ENCODE assay signal across 13 cellular contexts in the genomic region with DNA sequence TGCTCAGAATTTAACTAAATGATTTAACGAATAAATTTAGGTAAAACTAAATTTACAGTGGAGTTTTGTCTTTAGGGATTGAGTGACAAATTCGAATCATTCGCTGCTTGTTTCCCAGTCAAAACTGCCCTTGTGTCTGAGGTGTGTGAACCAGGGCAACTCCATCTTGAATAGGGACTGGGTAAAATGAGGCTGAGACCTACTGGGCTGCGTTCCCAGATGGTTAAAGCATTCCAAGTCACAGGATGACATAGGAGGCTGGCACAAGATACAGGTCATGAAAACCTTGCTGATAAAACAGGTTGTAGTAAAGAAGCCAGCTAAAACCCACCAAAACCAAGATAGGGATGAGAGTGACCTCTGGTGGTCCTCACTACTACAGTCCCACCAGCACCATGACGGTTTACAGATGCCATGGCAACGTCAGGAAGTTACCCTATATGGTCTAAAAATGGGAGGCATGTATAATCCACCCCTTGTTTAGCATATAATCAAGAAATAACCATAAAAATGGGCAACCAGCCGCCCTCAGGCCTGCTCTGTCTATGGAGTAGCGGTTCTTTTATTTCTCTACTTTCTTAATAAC. TPM values are rescaled to one million over a fixed set of nuclear protein-coding genes. Genes with fewer than 3 reads are reported as not detected.
DNase-seq lines count a peak whose midpoint lies in the region; ATAC-seq and TF ChIP-seq lines count a peak whose summit lies in the region.
"Had no signal": no experiment of that assay in that cellular context is flagged by ENCODE, and none has a peak within 500 bp of the region (broad histone marks: within the 10 kb centered on the region; RNA-seq: fewer than 3 reads in every experiment).

No MANE protein-coding gene starts in this region.

- peaks cover 6% of the 10 kb centered on the region for H3K4me1 Mint-ChIP-seq in endodermal cell

- H4K20me1 ChIP-seq in SK-N-SH (ENCODE audit: insufficient read depth) = no peaks in the 10 kb centered on the region
- H4K20me1 ChIP-seq in OCI-LY1 (ENCODE audit: insufficient read depth, low read length) = no peaks in the 10 kb centered on the region
- no peaks in the 10 kb centered on the region for H4K20me1 ChIP-seq in smooth muscle cell (ENCODE audit: low read depth)
- H4K20me1 ChIP-seq: BLaER1 treated with 17β-estradiol and CSF1 and Interleukin-3, amounts not matched to agents 10 nM and 100 nM had no signal

- H3K9me3 Mint-ChIP-seq in endodermal cell = no peaks in the 10 kb centered on the region

- POLR2A ChIA-PET in SK-N-SH (lab: Yijun Ruan, JAX) = no interaction called here

- 0 out of 2 replicates have a peak, but pooled peaks cover 6% of the 10 kb centered on the region for H3K27me3 ChIP-seq in SK-N-SH (ENCODE audit: insufficient read depth)
- H3K27me3 ChIP-seq in OCI-LY1 (ENCODE audit: insufficient read depth, low read length) = peaks cover 7% of the 10 kb centered on the region; the same call in 1 of the 2 replicates
- H3K27me3 ChIP-seq in endodermal cell (ENCODE audit: control insufficient read depth, insufficient read depth, low read length, poor library complexity, severe bottlenecking) = peaks cover 11% of the 10 kb centered on the region
- H3K27me3 ChIP-seq in smooth muscle cell (ENCODE audit: low read depth) = peaks cover 18% of the 10 kb centered on the region
- H3K27me3 ChIP-seq: BLaER1 treated with 17β-estradiol and CSF1 and Interleukin-3, amounts not matched to agents 10 nM and 100 nM; upper lobe of left lung had no signal

- TF ChIP-seq EP300 in SK-N-SH (IDR thresholded peaks at IDR 0.05; ENCODE audit: borderline replicate concordance in 1 of 2, low read depth in 1 of 2, low read length in 1 of 2) = no peak

- H3K27ac Mint-ChIP-seq in endodermal cell = no peak overlapping the region

- ATAC-seq in SK-N-SH treated with all-trans-retinoic acid at 6 μM for 48 hours = no peak
- no peak for ATAC-seq in GM21717 (IDR thresholded peaks at IDR 0.05; ENCODE audit: unreplicated experiment)
- no peak for ATAC-seq in GM18519 (IDR thresholded peaks at IDR 0.05; ENCODE audit: low FRiP score, unreplicated experiment)

- H3K9me2 ChIP-seq in SK-N-SH (no peaks in the 10 kb centered on the region), OCI-LY1 (ENCODE audit: low read depth, low read length) (no peaks in the 10 kb centered on the region)

- H3K4me1 ChIP-seq in SK-N-SH (ENCODE audit: control insufficient read depth in 1 of 2, insufficient read depth in 2 of 2, low read depth in 1 of 2, low read length in 1 of 2) (peaks cover 0 to 1% of the 10 kb centered on the region in 2 experiments; a peak in 1 of 4 replicates), OCI-LY1 (ENCODE audit: insufficient read depth, low read length, severe bottlenecking) (peaks cover 4% of the 10 kb centered on the region), endodermal cell (ENCODE audit: control insufficient read depth, insufficient read depth, low read length) (no peaks in the 10 kb centered on the region), smooth muscle cell (ENCODE audit: low read depth) (no peaks in the 10 kb centered on the region)
- H3K4me1 ChIP-seq: upper lobe of left lung had no signal

- CTCF ChIA-PET in SK-N-SH (lab: Yijun Ruan, JAX) = interaction anchor here (0.6 to 1.4 kb wide), 4 partner anchors 8 to 469 kb away, joined by 3 to 5 read pairs (median 3); no protein-coding TSS in a partner anchor

- H3K27me3 Mint-ChIP-seq in endodermal cell (ENCODE audit: insufficient read depth) = no peaks in the 10 kb centered on the region

- DNase-seq in SK-N-SH (no peak), endodermal cell (peak; percentile 74), smooth muscle cell (lab: John Stamatoyannopoulos, UW; ENCODE audit: unreplicated experiment) (no peak), NCI-H187 (lab: John Stamatoyannopoulos, UW) (no peak)
- DNase-seq: activated effector memory CD4-positive, alpha-beta T cell treated with Interleukin-2 at 50 U/mL for 16 hours; mesenchymal stem cell; right cardiac atrium; upper lobe of left lung had no signal

- TF ChIP-seq CTCF in SK-N-SH (IDR thresholded peaks at IDR 0.05) (peak; percentile 35), OCI-LY1 (IDR thresholded peaks at IDR 0.05; ENCODE audit: low read length) (peak; percentile 67), endodermal cell (conservative IDR thresholded peaks at IDR 0.05) (peak; percentile 74), smooth muscle cell (IDR thresholded peaks at IDR 0.05; ENCODE audit: borderline replicate concordance, insufficient read depth, poor library complexity, severe bottlenecking) (peak; percentile 35)

- peak; percentile 46 for TF ChIP-seq RAD21 in SK-N-SH (IDR thresholded peaks at IDR 0.05; ENCODE audit: low read length)

- no peaks in the 10 kb centered on the region for H3K36me3 Mint-ChIP-seq in endodermal cell (ENCODE audit: low read depth)

- H3K4me2 ChIP-seq in SK-N-SH = no peak overlapping the region
- H3K4me2 ChIP-seq in OCI-LY1 (ENCODE audit: low read length) = no peak overlapping the region
- peak overlapping the region; percentile 51 for H3K4me2 ChIP-seq in smooth muscle cell
- H3K4me2 ChIP-seq: BLaER1 treated with 17β-estradiol and CSF1 and Interleukin-3, amounts not matched to agents 10 nM and 100 nM had no signal

- no peak overlapping the region for H3K4me3 Mint-ChIP-seq in endodermal cell

- H3K36me3 ChIP-seq in SK-N-SH (replicated peaks in 1 of 2; ENCODE audit: control insufficient read depth in 1 of 2, insufficient read depth in 2 of 2, low read length in 1 of 2) (no peaks in the 10 kb centered on the region), OCI-LY1 (ENCODE audit: insufficient read depth, low read length) (no peaks in the 10 kb centered on the region), endodermal cell (ENCODE audit: control insufficient read depth, insufficient read depth, low read length) (no peaks in the 10 kb centered on the region), smooth muscle cell (ENCODE audit: low read depth) (no peaks in the 10 kb centered on the region)
- H3K36me3 ChIP-seq: BLaER1 treated with 17β-estradiol and CSF1 and Interleukin-3, amounts not matched to agents 10 nM and 100 nM; upper lobe of left lung had no signal

- H3F3A ChIP-seq in SK-N-SH (replicated peaks; ENCODE audit: insufficient read depth) (no peaks in the 10 kb centered on the region), OCI-LY1 (ENCODE audit: insufficient read depth, low read length) (no peaks in the 10 kb centered on the region), smooth muscle cell (ENCODE audit: low read depth) (no peaks in the 10 kb centered on the region)

- H3K27ac ChIP-seq in SK-N-SH (ENCODE audit: low read depth in 2 of 2, low read length in 1 of 2) (no peak overlapping the region), OCI-LY1 (ENCODE audit: low read depth, low read length, poor library complexity, severe bottlenecking) (no peak overlapping the region), endodermal cell (ENCODE audit: low read depth, low read length) (no peak overlapping the region), smooth muscle cell (ENCODE audit: low read depth) (no peak overlapping the region)
- H3K27ac ChIP-seq: BLaER1 treated with 17β-estradiol and CSF1 and Interleukin-3, amounts not matched to agents 10 nM and 100 nM; upper lobe of left lung had no signal

- H3K9ac ChIP-seq in SK-N-SH (no peak overlapping the region), OCI-LY1 (ENCODE audit: low read length) (no peak overlapping the region), endodermal cell (ENCODE audit: extremely low read depth, low read length, poor library complexity, severe bottlenecking) (no peak overlapping the region), smooth muscle cell (ENCODE audit: low read depth) (no peak overlapping the region)
- H3K9ac ChIP-seq: BLaER1 treated with 17β-estradiol and CSF1 and Interleukin-3, amounts not matched to agents 10 nM and 100 nM had no signal

- H3K9me3 ChIP-seq in SK-N-SH (no peaks in the 10 kb centered on the region), OCI-LY1 (ENCODE audit: low read length) (no peaks in the 10 kb centered on the region), endodermal cell (ENCODE audit: control insufficient read depth, low read length) (no peaks in the 10 kb centered on the region), smooth muscle cell (replicated peaks; ENCODE audit: low read depth) (no peaks in the 10 kb centered on the region)
- H3K9me3 ChIP-seq: upper lobe of left lung had no signal

- no peak overlapping the region for H3K4me3 ChIP-seq in SK-N-SH (ENCODE audit: low read depth in 2 of 2, low read length in 1 of 2)
- H3K4me3 ChIP-seq in OCI-LY1 (ENCODE audit: low read depth, low read length, poor library complexity, severe bottlenecking) = no peak overlapping the region
- H3K4me3 ChIP-seq in endodermal cell (ENCODE audit: low read length) = no peak overlapping the region
- no peak overlapping the region for H3K4me3 ChIP-seq in smooth muscle cell
- H3K4me3 ChIP-seq: BLaER1 treated with 17β-estradiol and CSF1 and Interleukin-3, amounts not matched to agents 10 nM and 100 nM; upper lobe of left lung had no signal

- H2AFZ ChIP-seq in SK-N-SH (ENCODE audit: low read depth) = no peak overlapping the region
- no peak overlapping the region for H2AFZ ChIP-seq in OCI-LY1 (ENCODE audit: low read length)
- no peak overlapping the region for H2AFZ ChIP-seq in smooth muscle cell (ENCODE audit: low read depth)

- WGBS in SK-N-SH (ENCODE audit: low lambda C conversion rate) = 75% methylated on average over 8 of the region's 8 CpGs
- WGBS in endodermal cell (ENCODE audit: insufficient coverage in 1 of 2, insufficient read length in 1 of 2), 2 experiments = 65 to 89% methylated on average over 4 to 8 of the region's 8 CpGs
- 59% methylated on average over 8 of the region's 8 CpGs for WGBS in smooth muscle cell (ENCODE audit: low lambda C conversion rate)

- H3K79me2 ChIP-seq in SK-N-SH (ENCODE audit: insufficient read depth) (no peaks in the 10 kb centered on the region), OCI-LY1 (ENCODE audit: insufficient read depth, low read length) (no peaks in the 10 kb centered on the region), smooth muscle cell (ENCODE audit: low read depth) (no peaks in the 10 kb centered on the region)

TF ChIP-seq in SK-N-SH, 30 proteins besides CTCF, POLR2A, EP300 and RAD21 (continues in another document):
- TF ChIP-seq FOXJ3 (CRISPR knock-in tag; IDR thresholded peaks at IDR 0.05) = no peak
- TF ChIP-seq TAF1 (IDR thresholded peaks at IDR 0.05; ENCODE audit: borderline replicate concordance, low read depth, low read length) = no peak

TF ChIP-seq in SK-N-SH treated with all-trans-retinoic acid at 6 μM for 48 hours, 23 proteins besides CTCF, POLR2A, EP300 and RAD21:
- no peak for TF ChIP-seq ZNF70 (CRISPR knock-in tag; IDR thresholded peaks at IDR 0.05)
- TF ChIP-seq OSR1 (CRISPR knock-in tag; IDR thresholded peaks at IDR 0.05) = no peak
TF ChIP-seq in SK-N-SH treated with all-trans-retinoic acid at 6 μM for 48 hours: peak in this region for 0.

RNA-seq across cellular contexts. Expression of gene ANKRD10, which starts 10.2 kb away (rescaled TPM):
- 53.2 and 77.8 TPM in 2 replicates for polyA plus RNA-seq in SK-N-SH (2012; rRNA removed)
- polyA plus RNA-seq in SK-N-SH (2012; cell fraction: cytosol; rRNA removed) = 20.7 and 22.2 TPM in 2 replicates
- polyA plus RNA-seq in SK-N-SH (2012; cell fraction: nucleus; rRNA removed) = 274 and 444 TPM in 2 replicates
- 100 to 1,000 TPM; 148 to 182 TPM for total RNA-seq in endodermal cell
- 145 TPM for polyA plus RNA-seq in endodermal cell (2013, experiment 1 of 2)
- 147 TPM for polyA plus RNA-seq in endodermal cell (2013, experiment 2 of 2)
- total RNA-seq in smooth muscle cell = 61.8 and 77.4 TPM in 2 replicates
- 31.0 and 42.8 TPM in 2 replicates for polyA plus RNA-seq in smooth muscle cell
